Comparison of ENCODE assay signal across 8 cellular contexts in the genomic region with DNA sequence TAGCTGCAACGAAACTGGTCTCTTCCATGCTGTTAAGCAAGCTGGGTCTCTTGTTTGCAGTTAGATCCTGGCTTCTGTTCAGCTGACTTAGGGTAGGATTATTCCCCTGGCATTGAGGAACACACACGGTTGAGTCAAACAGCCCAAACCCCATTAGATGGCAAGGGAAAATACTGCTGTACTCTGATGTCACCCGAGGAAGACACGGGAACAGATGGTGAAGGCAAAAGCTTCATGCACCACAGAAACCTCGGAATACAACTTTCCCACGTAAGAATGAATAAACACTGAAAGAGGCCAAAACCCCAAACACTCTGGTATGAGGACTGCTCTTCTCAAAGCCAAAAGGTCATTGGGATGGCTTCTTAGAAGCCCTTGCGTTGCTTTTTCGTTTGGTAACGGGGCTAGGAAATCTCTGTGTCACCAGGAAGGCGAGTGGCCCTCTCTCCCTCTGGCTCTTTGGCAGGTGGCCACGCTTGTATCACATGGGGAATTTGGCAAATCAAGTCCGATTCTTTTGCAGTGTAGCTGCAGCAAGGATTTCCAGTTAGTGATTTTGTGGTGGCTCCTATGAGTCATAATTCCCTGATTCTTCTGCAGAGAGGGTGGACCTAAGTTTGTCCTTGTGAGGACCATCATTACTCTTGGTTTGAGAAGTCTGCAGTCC. TPM values are rescaled to one million over a fixed set of nuclear protein-coding genes. Genes with fewer than 3 reads are reported as not detected.
DNase-seq lines count a peak whose midpoint lies in the region; ATAC-seq and TF ChIP-seq lines count a peak whose summit lies in the region.

No MANE protein-coding gene starts in this region.

- peak overlapping the region; percentile 79 for H3K27ac Mint-ChIP-seq in activated CD4-positive, alpha-beta T cell treated with anti-CD3 and anti-CD28 coated beads, Interleukin-2, amount 10 ng/mL, durations not matched to agents 24 days and 14 days

- no peak overlapping the region for H3K4me3 ChIP-seq in body of pancreas

- no peak for DNase-seq in activated CD4-positive, alpha-beta T cell treated with anti-CD3 and anti-CD28 coated beads, Interleukin-2, amount 10 ng/mL, durations not matched to agents 24 days and 14 days
- no peak for DNase-seq in activated CD4-positive, alpha-beta T cell treated with anti-CD3 and anti-CD28 coated beads, Interleukin-2, amount 50 U/mL, for 1 hour
- DNase-seq in NCI-H1105 (lab: John Stamatoyannopoulos, UW) (peak; percentile 20), body of pancreas (peak; percentile 83 to 90 (median 88)), iris pigment epithelial cell (ENCODE audit: low read depth) (peak; percentile 96), substantia nigra (lab: John Stamatoyannopoulos, UW) (peak in 42 of 49 donors; percentile 10 to 90 (median 60)), HPDE6-E6E7 (ENCODE audit: extremely low spot score) (no peak)

- no peaks in the 10 kb centered on the region for H3K27me3 ChIP-seq in body of pancreas

- no peak for TF ChIP-seq CTCF in body of pancreas (IDR thresholded peaks at IDR 0.05)

- peaks cover 13% of the 10 kb centered on the region for H3K4me1 ChIP-seq in body of pancreas

- peaks cover 57% of the 10 kb centered on the region for H3K4me1 Mint-ChIP-seq in activated CD4-positive, alpha-beta T cell treated with anti-CD3 and anti-CD28 coated beads, Interleukin-2, amount 10 ng/mL, durations not matched to agents 24 days and 14 days

- peak overlapping the region; percentile 65 for H3K4me3 Mint-ChIP-seq in activated CD4-positive, alpha-beta T cell treated with anti-CD3 and anti-CD28 coated beads, Interleukin-2, amount 10 ng/mL, durations not matched to agents 24 days and 14 days

- no peaks in the 10 kb centered on the region for H3K9me3 ChIP-seq in body of pancreas

- ATAC-seq in body of pancreas (peak; percentile 90), GM18498 (IDR thresholded peaks at IDR 0.05; ENCODE audit: unreplicated experiment) (no peak)

- no peaks in the 10 kb centered on the region for H3K27me3 Mint-ChIP-seq in activated CD4-positive, alpha-beta T cell treated with anti-CD3 and anti-CD28 coated beads, Interleukin-2, amount 10 ng/mL, durations not matched to agents 24 days and 14 days

- H3K36me3 Mint-ChIP-seq in activated CD4-positive, alpha-beta T cell treated with anti-CD3 and anti-CD28 coated beads, Interleukin-2, amount 10 ng/mL, durations not matched to agents 24 days and 14 days (ENCODE audit: low read depth), result peaks cover 9% of the 10 kb centered on the region

- intact Hi-C loops in activated CD4-positive, alpha-beta T cell treated with anti-CD3 and anti-CD28 coated beads, Interleukin-2, amount 10 ng/mL, durations not matched to agents 24 days and 14 days (cut with micrococcal nuclease), result loop anchor here (1.0 kb wide), 1 partner anchor 10 kb away; no protein-coding TSS in a partner anchor
- intact Hi-C loops in body of pancreas (cut with DNase I), result no loop called here

- H3K36me3 ChIP-seq in body of pancreas (replicated peaks in 1 of 2; ENCODE audit: insufficient read depth in 1 of 2, low read depth in 2 of 2), result no peaks in the 10 kb centered on the region

- no peaks in the 10 kb centered on the region for H3K9me3 Mint-ChIP-seq in activated CD4-positive, alpha-beta T cell treated with anti-CD3 and anti-CD28 coated beads, Interleukin-2, amount 10 ng/mL, durations not matched to agents 24 days and 14 days

- 22 to 26% methylated on average over 10 to 12 of the region's 12 CpGs for WGBS in body of pancreas, 2 donors

- H3K27ac ChIP-seq in body of pancreas, result peak overlapping the region in 2 of 4 donors; percentile 15 to 44
- H3K27ac ChIP-seq in substantia nigra (ENCODE audit: low read depth, low read length, poor library complexity, severe bottlenecking), result no peak overlapping the region

- TF ChIP-seq POLR2A in body of pancreas (IDR thresholded peaks at IDR 0.05), result peak in 2 of 3 donors; percentile 29 to 38

RNA-seq across cellular contexts. Expression of a gene that starts 16.7 kb away (rescaled TPM):
- total RNA-seq in activated CD4-positive, alpha-beta T cell treated with anti-CD3 and anti-CD28 coated beads, Interleukin-2, amount 10 ng/mL, durations not matched to agents 24 days and 14 days, result 94.5 and 106 TPM in 2 replicates
- total RNA-seq in body of pancreas, result 10 to 100 TPM; 16.5 to 21.0 TPM

Comparison
In these comparisons a context has a peak if more than half of its experiments do, and no peak if none do; other contexts are left out.
1. DNase-seq: peak in NCI-H1105 (single experiment), body of pancreas (4 of 4), iris pigment epithelial cell (single experiment) and substantia nigra (42 of 49); none in activated CD4-positive, alpha-beta T cell treated with anti-CD3 and anti-CD28 coated beads, Interleukin-2, amount 10 ng/mL, durations not matched to agents 24 days and 14 days (single experiment), activated CD4-positive, alpha-beta T cell treated with anti-CD3 and anti-CD28 coated beads, Interleukin-2, amount 50 U/mL, for 1 hour (single experiment) and HPDE6-E6E7 (single experiment).